In the genomic region with DNA sequence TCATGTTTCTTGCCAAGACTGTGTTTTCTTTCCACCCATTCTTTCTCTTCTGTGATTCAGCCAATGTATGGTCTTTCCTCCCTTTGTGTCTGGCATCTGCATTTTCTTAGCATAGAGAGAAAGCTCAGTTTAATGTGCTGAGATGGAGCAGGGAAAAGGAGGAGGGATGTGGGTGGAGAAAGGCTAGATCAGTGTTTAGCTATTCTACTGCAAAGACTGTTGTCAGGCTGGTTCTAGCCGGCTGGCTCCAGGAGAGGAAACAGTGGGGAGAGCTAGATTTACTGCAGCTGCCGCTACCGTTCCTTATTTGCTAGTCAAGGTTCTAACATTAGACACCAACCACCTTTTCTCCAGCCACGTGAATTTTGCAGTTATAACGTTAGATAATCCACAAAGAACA, we compare ENCODE assay signal across 8 cellular contexts. TPM values are rescaled to one million over a fixed set of nuclear protein-coding genes. Genes with fewer than 3 reads are reported as not detected.
DNase-seq lines count a peak whose midpoint lies in the region; ATAC-seq and TF ChIP-seq lines count a peak whose summit lies in the region.

No MANE protein-coding gene starts in this region.

- peaks cover 13% of the 10 kb centered on the region for H3K4me1 ChIP-seq in CD8-positive, alpha-beta T cell (ENCODE audit: insufficient read depth, low read length)
- peaks cover 31% of the 10 kb centered on the region for H3K4me1 ChIP-seq in upper lobe of right lung

- peaks cover 5% of the 10 kb centered on the region for H3K36me3 Mint-ChIP-seq in CD8-positive, alpha-beta T cell
- H3K36me3 Mint-ChIP-seq in memory B cell, result no peaks in the 10 kb centered on the region

- intact Hi-C loops in CD8-positive, alpha-beta T cell (cut with DNase I, micrococcal nuclease), result loop anchor here in 1 of 2 experiments (10.0 kb wide), 1 partner anchor 1042 kb away; the partner anchor contains the start of gene CLECL1
- intact Hi-C loops in upper lobe of right lung (cut with DNase I), result no loop called here

- peak overlapping the region; percentile 23 for H3K27ac Mint-ChIP-seq in CD8-positive, alpha-beta T cell
- peak overlapping the region; percentile 32 for H3K27ac Mint-ChIP-seq in memory B cell

- H3K4me3 Mint-ChIP-seq in CD8-positive, alpha-beta T cell, result no peak overlapping the region
- H3K4me3 Mint-ChIP-seq in memory B cell, result no peak overlapping the region

- no peaks in the 10 kb centered on the region for H3K27me3 Mint-ChIP-seq in CD8-positive, alpha-beta T cell (ENCODE audit: low read depth)
- peaks cover 6% of the 10 kb centered on the region for H3K27me3 Mint-ChIP-seq in memory B cell

- H3K9me3 Mint-ChIP-seq in CD8-positive, alpha-beta T cell, result no peaks in the 10 kb centered on the region
- H3K9me3 Mint-ChIP-seq in memory B cell, result no peaks in the 10 kb centered on the region

- H3K36me3 ChIP-seq in CD8-positive, alpha-beta T cell (ENCODE audit: insufficient read depth, low read length), result no peaks in the 10 kb centered on the region
- H3K36me3 ChIP-seq in upper lobe of right lung, result no peaks in the 10 kb centered on the region

- no peaks in the 10 kb centered on the region for H3K27me3 ChIP-seq in CD8-positive, alpha-beta T cell (ENCODE audit: insufficient read depth, low read length)
- H3K27me3 ChIP-seq in upper lobe of right lung, result no peaks in the 10 kb centered on the region

- POLR2A ChIA-PET in CD8-positive, alpha-beta T cell (lab: Charles Lee), result interaction anchor here (0.8 kb wide), 1 partner anchor 221 kb away, joined by 3 read pairs; no protein-coding TSS in a partner anchor

- CTCF ChIA-PET in CD8-positive, alpha-beta T cell (lab: Charles Lee), result no interaction called here

- no peak for DNase-seq in CD8-positive, alpha-beta T cell
- DNase-seq in NCI-H146 (lab: John Stamatoyannopoulos, UW), result peak; percentile 48
- peak; percentile 86 for DNase-seq in cerebellar cortex (ENCODE audit: low spot score)
- DNase-seq in memory B cell (ENCODE audit: low spot score in 2 of 2), result no peak
- DNase-seq in upper lobe of right lung, result no peak
- DNase-seq in stimulated activated CD4-positive, alpha-beta T cell treated with anti-CD3 and anti-CD28 coated beads, Interleukin-2, amount 100 ng/mL, for 24 hours, result no peak
- DNase-seq in activated effector memory CD4-positive, alpha-beta T cell treated with anti-CD3 and anti-CD28 coated beads, Interleukin-2, amount 50 U/mL, for 16 hours, result no peak
- no peak for DNase-seq in D341Med (ENCODE audit: low spot score)

- H3K4me3 ChIP-seq in CD8-positive, alpha-beta T cell (ENCODE audit: low read depth, low read length), result no peak overlapping the region
- H3K4me3 ChIP-seq in upper lobe of right lung, result no peak overlapping the region

- no peak for TF ChIP-seq CTCF in CD8-positive, alpha-beta T cell (IDR thresholded peaks at IDR 0.05)
- TF ChIP-seq CTCF in upper lobe of right lung (IDR thresholded peaks at IDR 0.05), result no peak

- no peak for ATAC-seq in CD8-positive, alpha-beta T cell
- ATAC-seq in memory B cell (ENCODE audit: low read depth), result no peak
- peak; percentile 68 for ATAC-seq in upper lobe of right lung

- H3K27ac ChIP-seq in CD8-positive, alpha-beta T cell (ENCODE audit: low read depth, low read length), result no peak overlapping the region
- H3K27ac ChIP-seq in upper lobe of right lung, result peak overlapping the region; percentile 59

- H3K9me3 ChIP-seq in CD8-positive, alpha-beta T cell (ENCODE audit: low read length), result no peaks in the 10 kb centered on the region
- H3K9me3 ChIP-seq in upper lobe of right lung, result no peaks in the 10 kb centered on the region

- H3K4me1 Mint-ChIP-seq in CD8-positive, alpha-beta T cell (ENCODE audit: low read depth), result peaks cover 19% of the 10 kb centered on the region
- H3K4me1 Mint-ChIP-seq in memory B cell, result peaks cover 12% of the 10 kb centered on the region

RNA-seq across cellular contexts. Expression of gene RIMKLB, which starts 5.2 kb away (rescaled TPM):
- total RNA-seq in CD8-positive, alpha-beta T cell, result 10 to 100 TPM; 10.1 to 12.2 TPM
- 32.0 TPM for total RNA-seq in upper lobe of right lung

RNA-seq across cellular contexts. Expression of gene MFAP5, which starts 29.9 kb away (rescaled TPM):
- total RNA-seq in CD8-positive, alpha-beta T cell, result not detected
- 2.8 TPM for total RNA-seq in upper lobe of right lung

Comparison
In these comparisons a context has a peak if more than half of its experiments do, and no peak if none do; other contexts are left out.
1. DNase-seq: peak in NCI-H146 (single experiment) and cerebellar cortex (single experiment); none in CD8-positive, alpha-beta T cell (0 of 7), memory B cell (0 of 2), upper lobe of right lung (single experiment), stimulated activated CD4-positive, alpha-beta T cell treated with anti-CD3 and anti-CD28 coated beads, Interleukin-2, amount 100 ng/mL, for 24 hours (0 of 2), activated effector memory CD4-positive, alpha-beta T cell treated with anti-CD3 and anti-CD28 coated beads, Interleukin-2, amount 50 U/mL, for 16 hours (single experiment) and D341Med (single experiment).